8 cellular contexts compared by ENCODE assay signal in the genomic region with DNA sequence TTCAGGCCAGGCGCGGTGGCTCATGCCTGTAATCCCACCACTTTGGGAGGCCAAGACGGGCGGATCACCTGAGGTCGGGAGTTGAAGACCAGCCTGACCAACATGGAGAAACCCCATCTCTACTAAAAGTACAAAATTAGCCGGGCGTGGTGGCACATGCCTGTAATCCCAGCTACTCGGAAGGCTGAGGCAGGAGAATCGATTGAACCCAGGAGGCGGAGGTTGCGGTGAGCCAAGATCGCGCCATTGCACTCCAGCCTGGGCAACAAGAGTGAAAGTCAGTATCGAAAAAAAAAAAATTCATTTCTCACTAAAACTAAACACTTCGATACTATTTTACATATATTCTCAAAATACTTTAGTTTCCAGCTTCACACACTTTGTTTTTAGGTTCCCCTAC. TPM values are rescaled to one million over a fixed set of nuclear protein-coding genes. Genes with fewer than 3 reads are reported as not detected.
DNase-seq lines count a peak whose midpoint lies in the region; ATAC-seq and TF ChIP-seq lines count a peak whose summit lies in the region.
"Not testable (repeated sequence)": the region's sequence is repeated elsewhere in the genome, so short reads cannot be mapped to it uniquely, and the experiment has no call there.

No MANE protein-coding gene starts in this region.

- H3K4me3 Mint-ChIP-seq in CD4-positive, alpha-beta T cell, result peak overlapping the region; percentile 71
- peak overlapping the region; percentile 88 for H3K4me3 Mint-ChIP-seq in activated CD8-positive, alpha-beta T cell treated with anti-CD3 and anti-CD28 coated beads for 36 hours
- H3K4me3 Mint-ChIP-seq in activated naive CD8-positive, alpha-beta T cell treated with anti-CD3 and anti-CD28 coated beads for 36 hours, result peak overlapping the region; percentile 99
- H3K4me3 Mint-ChIP-seq in chondrocyte (ENCODE audit: unreplicated experiment), result not testable (repeated sequence)
- H3K4me3 Mint-ChIP-seq in nephron, result peak overlapping the region; percentile 50 to 58 (median 50)
- H3K4me3 Mint-ChIP-seq in stimulated activated naive B cell treated with anti-CD40 and anti-IgM and Interleukin-4, amounts not matched to agents 10 μg/mL and 1 μg/mL and 100 μg/mL, for 72 hours, result peak overlapping the region in 1 of 2 donors; percentile 26

- H3K9me3 Mint-ChIP-seq in CD4-positive, alpha-beta T cell; activated CD8-positive, alpha-beta T cell treated with anti-CD3 and anti-CD28 coated beads for 36 hours; activated naive CD8-positive, alpha-beta T cell treated with anti-CD3 and anti-CD28 coated beads for 36 hours; chondrocyte (ENCODE audit: low read depth); nephron; stimulated activated naive B cell treated with anti-CD40 and anti-IgM and Interleukin-4, amounts not matched to agents 10 μg/mL and 1 μg/mL and 100 μg/mL, for 72 hours: not testable (repeated sequence)

- intact Hi-C loops in CD4-positive, alpha-beta T cell (cut with DNase I, micrococcal nuclease), result loop anchor here (5.0 to 10.0 kb wide), 8 partner anchors 34 to 1021 kb away; partner anchors contain the start of genes TRMT10A (in 2 of the 2), ADH5 (in 1 of the 2), DAPP1 (in 1 of the 2) and DNAJB14 (in 1 of the 2)
- intact Hi-C loops in HCT116 (cut with micrococcal nuclease), result loop anchor here (5.0 to 10.0 kb wide), 2 partner anchors 269 to 461 kb away; partner anchors contain the start of gene TSPAN5
- intact Hi-C loops in activated CD8-positive, alpha-beta T cell treated with anti-CD3 and anti-CD28 coated beads for 36 hours (cut with micrococcal nuclease), result loop anchor here (5.0 to 10.0 kb wide), 4 partner anchors 71 to 441 kb away; partner anchors contain the start of gene METAP1

- DNase-seq in CD4-positive, alpha-beta T cell; HCT116 (ENCODE audit: low read depth, low spot score); activated CD8-positive, alpha-beta T cell treated with anti-CD3 and anti-CD28 coated beads for 36 hours; activated naive CD8-positive, alpha-beta T cell treated with anti-CD3 and anti-CD28 coated beads for 36 hours; chondrocyte (ENCODE audit: low spot score); stimulated activated naive B cell treated with anti-CD40 and anti-IgM and Interleukin-4, amounts not matched to agents 10 μg/mL and 1 μg/mL and 100 μg/mL, for 72 hours: not testable (repeated sequence)

- H3K27me3 ChIP-seq in CD4-positive, alpha-beta T cell (ENCODE audit: control insufficient read depth, insufficient read depth, low read length); HCT116 (ENCODE audit: insufficient read depth, low read length); OCI-LY3 (ENCODE audit: low read depth, low read length): not testable (repeated sequence)

- H3K36me3 Mint-ChIP-seq in CD4-positive, alpha-beta T cell (ENCODE audit: low read depth), result peaks cover 51% of the 10 kb centered on the region
- peaks cover 38% of the 10 kb centered on the region for H3K36me3 Mint-ChIP-seq in activated CD8-positive, alpha-beta T cell treated with anti-CD3 and anti-CD28 coated beads for 36 hours (ENCODE audit: low read depth)
- H3K36me3 Mint-ChIP-seq in activated naive CD8-positive, alpha-beta T cell treated with anti-CD3 and anti-CD28 coated beads for 36 hours, result peaks cover 34% of the 10 kb centered on the region
- not testable (repeated sequence) for H3K36me3 Mint-ChIP-seq in chondrocyte (ENCODE audit: low read depth)
- H3K36me3 Mint-ChIP-seq in nephron (ENCODE audit: low read depth), result peaks cover 37% of the 10 kb centered on the region
- H3K36me3 Mint-ChIP-seq in stimulated activated naive B cell treated with anti-CD40 and anti-IgM and Interleukin-4, amounts not matched to agents 10 μg/mL and 1 μg/mL and 100 μg/mL, for 72 hours, result peaks cover 17 to 31% of the 10 kb centered on the region in 2 donors

- not testable (repeated sequence) for TF ChIP-seq RAD21 in HCT116 (IDR thresholded peaks at IDR 0.05; ENCODE audit: low read depth)

- not testable (repeated sequence) for H3K9me3 ChIP-seq in CD4-positive, alpha-beta T cell (ENCODE audit: control insufficient read depth, low read length); HCT116 (ENCODE audit: control insufficient read depth in 1 of 2, insufficient read depth in 1 of 2, low read depth in 1 of 2, low read length in 2 of 2); OCI-LY3 (ENCODE audit: insufficient read depth, low read length)

- H3K27ac ChIP-seq in CD4-positive, alpha-beta T cell (ENCODE audit: low read depth, low read length); HCT116 (ENCODE audit: low read depth, low read length): not testable (repeated sequence)
- peak overlapping the region; percentile 51 for H3K27ac ChIP-seq in OCI-LY3 (ENCODE audit: low read length)

- H3K36me3 ChIP-seq in HCT116 (ENCODE audit: control insufficient read depth in 1 of 2, insufficient read depth in 2 of 2, low read length in 2 of 2) (peaks cover 14 to 17% of the 10 kb centered on the region in 2 experiments), OCI-LY3 (replicated peaks; ENCODE audit: low read depth, low read length) (peaks cover 35% of the 10 kb centered on the region)

- peaks cover 76% of the 10 kb centered on the region for H3K79me2 ChIP-seq in HCT116 (ENCODE audit: insufficient read depth, low read length)
- peaks cover 84% of the 10 kb centered on the region for H3K79me2 ChIP-seq in OCI-LY3 (ENCODE audit: low read length)

- not testable (repeated sequence) for H3K4me3 ChIP-seq in HCT116 (replicated peaks in 1 of 2; ENCODE audit: low read depth in 1 of 2, low read length in 2 of 2)
- H3K4me3 ChIP-seq in OCI-LY3 (ENCODE audit: low read length), result peak overlapping the region; percentile 96

- H3K4me1 Mint-ChIP-seq in CD4-positive, alpha-beta T cell (ENCODE audit: low read depth), result peaks cover 59% of the 10 kb centered on the region
- H3K4me1 Mint-ChIP-seq in activated CD8-positive, alpha-beta T cell treated with anti-CD3 and anti-CD28 coated beads for 36 hours (ENCODE audit: low read depth), result peaks cover 42% of the 10 kb centered on the region
- peaks cover 36% of the 10 kb centered on the region for H3K4me1 Mint-ChIP-seq in activated naive CD8-positive, alpha-beta T cell treated with anti-CD3 and anti-CD28 coated beads for 36 hours
- peaks cover 37% of the 10 kb centered on the region for H3K4me1 Mint-ChIP-seq in chondrocyte (ENCODE audit: low read depth)
- H3K4me1 Mint-ChIP-seq in nephron, result not testable (repeated sequence)
- H3K4me1 Mint-ChIP-seq in stimulated activated naive B cell treated with anti-CD40 and anti-IgM and Interleukin-4, amounts not matched to agents 10 μg/mL and 1 μg/mL and 100 μg/mL, for 72 hours, result peaks cover 20 to 41% of the 10 kb centered on the region in 2 donors

- not testable (repeated sequence) for ATAC-seq in CD4-positive, alpha-beta T cell (ENCODE audit: poor library complexity); HCT116; activated CD8-positive, alpha-beta T cell treated with anti-CD3 and anti-CD28 coated beads for 36 hours; stimulated activated naive B cell treated with anti-CD40 and anti-IgM and Interleukin-4, amounts not matched to agents 10 μg/mL and 1 μg/mL and 100 μg/mL, for 72 hours (replicated peaks)

- TF ChIP-seq CTCF in CD4-positive, alpha-beta T cell (IDR thresholded peaks at IDR 0.05); HCT116 (IDR thresholded peaks at IDR 0.05 in 2 of 3, conservative IDR thresholded peaks at IDR 0.05 in 1 of 3; ENCODE audit: borderline replicate concordance in 1 of 3, insufficient read depth in 1 of 3, low read depth in 2 of 3, low read length in 2 of 3); OCI-LY3 (IDR thresholded peaks at IDR 0.05; ENCODE audit: low read depth, low read length); activated CD8-positive, alpha-beta T cell treated with anti-CD3 and anti-CD28 coated beads for 36 hours (IDR thresholded peaks at IDR 0.05); chondrocyte (IDR thresholded peaks at IDR 0.05); nephron (IDR thresholded peaks at IDR 0.05; ENCODE audit: unreplicated experiment in 3 of 3): not testable (repeated sequence)

- peak overlapping the region; percentile 97; the same call in 1 of the 2 replicates for H3K4me2 ChIP-seq in HCT116 (ENCODE audit: low read length)
- peak overlapping the region; percentile 90 for H3K4me2 ChIP-seq in OCI-LY3 (ENCODE audit: low read length)

- TF ChIP-seq POLR2A in HCT116 (IDR thresholded peaks at IDR 0.05; ENCODE audit: borderline replicate concordance, extremely low read depth, insufficient read depth, insufficient read length), result not testable (repeated sequence)

- H3K4me1 ChIP-seq in HCT116 (ENCODE audit: control insufficient read depth in 1 of 2, insufficient read depth in 2 of 2, low read length in 2 of 2) (peaks cover 14 to 25% of the 10 kb centered on the region in 2 experiments), OCI-LY3 (ENCODE audit: low read length) (peaks cover 37% of the 10 kb centered on the region)

- H3K27me3 Mint-ChIP-seq in CD4-positive, alpha-beta T cell; activated CD8-positive, alpha-beta T cell treated with anti-CD3 and anti-CD28 coated beads for 36 hours; activated naive CD8-positive, alpha-beta T cell treated with anti-CD3 and anti-CD28 coated beads for 36 hours; chondrocyte (ENCODE audit: low read depth); nephron (ENCODE audit: low read depth); stimulated activated naive B cell treated with anti-CD40 and anti-IgM and Interleukin-4, amounts not matched to agents 10 μg/mL and 1 μg/mL and 100 μg/mL, for 72 hours: not testable (repeated sequence)

- H3K27ac Mint-ChIP-seq in CD4-positive, alpha-beta T cell; activated naive CD8-positive, alpha-beta T cell treated with anti-CD3 and anti-CD28 coated beads for 36 hours; nephron: not testable (repeated sequence)
- H3K27ac Mint-ChIP-seq in activated CD8-positive, alpha-beta T cell treated with anti-CD3 and anti-CD28 coated beads for 36 hours, result peak overlapping the region; percentile 66
- H3K27ac Mint-ChIP-seq in chondrocyte (ENCODE audit: unreplicated experiment), result peak overlapping the region; percentile 22
- H3K27ac Mint-ChIP-seq in stimulated activated naive B cell treated with anti-CD40 and anti-IgM and Interleukin-4, amounts not matched to agents 10 μg/mL and 1 μg/mL and 100 μg/mL, for 72 hours, result peak overlapping the region; percentile 31

- H3K9me2 ChIP-seq in HCT116 (ENCODE audit: insufficient read depth), result not testable (repeated sequence)

- not testable (repeated sequence) for BruUV-seq in HCT116 (replicated peaks; lab: Mats Ljungman, UMichigan)

- RAD21 ChIA-PET in HCT116 (lab: Charles Lee; ENCODE audit: low non-redundant PET in 1 of 2, low total read pairs in 2 of 2, uncharacterized antibody in 2 of 2, unreplicated experiment in 2 of 2), result not testable (repeated sequence)

- H4K20me1 ChIP-seq in HCT116 (ENCODE audit: insufficient read depth) (peaks cover 25% of the 10 kb centered on the region; the same call in 1 of the 2 replicates), OCI-LY3 (ENCODE audit: insufficient read depth, low read length) (peaks cover 61% of the 10 kb centered on the region)

- H3K9ac ChIP-seq in HCT116 (ENCODE audit: low read length), result not testable (repeated sequence)
- peak overlapping the region; percentile 56 for H3K9ac ChIP-seq in OCI-LY3 (ENCODE audit: low read length)

- CTCF ChIA-PET in CD4-positive, alpha-beta T cell (lab: Charles Lee), result interaction anchor here (1.0 to 7.9 kb wide), 2 partner anchors 69 to 477 kb away, joined by 3 to 70 read pairs; partner anchors contain the start of gene METAP1
- CTCF ChIA-PET in HCT116 (lab: Charles Lee), result not testable (repeated sequence)
- CTCF ChIA-PET in activated CD8-positive, alpha-beta T cell treated with anti-CD3 and anti-CD28 coated beads for 36 hours (lab: Charles Lee), result interaction anchor here (1.4 kb wide), 1 partner anchor 8 kb away, joined by 3 read pairs; no protein-coding TSS in a partner anchor

- not testable (repeated sequence) for H2AFZ ChIP-seq in HCT116 (ENCODE audit: low read depth, low read length, poor library complexity, severe bottlenecking); OCI-LY3 (ENCODE audit: low read depth, low read length)

- POLR2A ChIA-PET in CD4-positive, alpha-beta T cell (lab: Charles Lee), result interaction anchor here (1.4 kb wide), 1 partner anchor 69 kb away, joined by 4 read pairs; the partner anchor contains the start of gene METAP1
- POLR2A ChIA-PET in HCT116 (lab: Charles Lee), result not testable (repeated sequence)
- POLR2A ChIA-PET in activated CD8-positive, alpha-beta T cell treated with anti-CD3 and anti-CD28 coated beads for 36 hours (lab: Charles Lee), result interaction anchor here (4.5 kb wide), 1 partner anchor 8 kb away, joined by 35 read pairs; no protein-coding TSS in a partner anchor

RNA-seq across cellular contexts. Expression of gene EIF4E, which starts 2.7 kb away (rescaled TPM):
- 10 to 100 TPM; 47.2 to 49.2 TPM for total RNA-seq in CD4-positive, alpha-beta T cell
- total RNA-seq in HCT116 (2021; ENCODE audit: unreplicated experiment) (148 TPM), chondrocyte (66.1 to 79.6 TPM (median 68.8 TPM) in 3 replicates)
- 77.3 and 92.8 TPM in 2 replicates for polyA plus RNA-seq in HCT116 (2012)
- total RNA-seq in activated CD8-positive, alpha-beta T cell treated with anti-CD3 and anti-CD28 coated beads for 36 hours, result 100 to 1,000 TPM; 118 to 121 TPM
- total RNA-seq in activated naive CD8-positive, alpha-beta T cell treated with anti-CD3 and anti-CD28 coated beads for 36 hours, result 100 to 1,000 TPM; 179 to 181 TPM
